8 cellular contexts compared by ENCODE assay signal in genomic region chr10:98414578-98414931, GRCh38. TPM values are rescaled to one million over a fixed set of nuclear protein-coding genes. Genes with fewer than 3 reads are reported as not detected.
DNase-seq lines count a peak whose midpoint lies in the region; ATAC-seq and TF ChIP-seq lines count a peak whose summit lies in the region.

No MANE protein-coding gene starts in this region.

- H3K4me1 ChIP-seq in Caco-2 = peaks cover 5% of the 10 kb centered on the region
- peaks cover 0 to 6% (median 3%) of the 10 kb centered on the region in 4 donors for H3K4me1 ChIP-seq in Peyer's patch
- peaks cover 7 to 15% of the 10 kb centered on the region in 2 donors for H3K4me1 ChIP-seq in esophagus (ENCODE audit: control insufficient read depth in 2 of 2, insufficient read depth in 2 of 2, low read length in 1 of 2)
- peaks cover 19% of the 10 kb centered on the region for H3K4me1 ChIP-seq in ovary (ENCODE audit: insufficient read depth)

- peak overlapping the region; percentile 89 for H3K27ac Mint-ChIP-seq in Caco-2 (ENCODE audit: unreplicated experiment)

- no peak for ATAC-seq in HG02642 (IDR thresholded peaks at IDR 0.05; ENCODE audit: poor library complexity, unreplicated experiment)

- no peaks in the 10 kb centered on the region for H3K27me3 Mint-ChIP-seq in Caco-2 (ENCODE audit: insufficient read depth, unreplicated experiment)

- peak overlapping the region; percentile 55 to 73 (median 68) for H3K27ac ChIP-seq in Peyer's patch
- peak overlapping the region; percentile 57 to 67 for H3K27ac ChIP-seq in esophagus (ENCODE audit: low read depth in 2 of 2, low read length in 1 of 2)
- H3K27ac ChIP-seq in ovary = peak overlapping the region in 1 of 2 donors; percentile 61

- H3K36me3 ChIP-seq in Caco-2 (ENCODE audit: control insufficient read depth, insufficient read depth, low read length) (no peaks in the 10 kb centered on the region), Peyer's patch (peaks cover 0 to 31% (median 0%) of the 10 kb centered on the region in 3 donors), esophagus (ENCODE audit: control insufficient read depth in 2 of 2, insufficient read depth in 2 of 2, low read length in 1 of 2) (peaks cover 11 to 19% of the 10 kb centered on the region in 2 donors), ovary (no peaks in the 10 kb centered on the region)

- 31 to 63% methylated on average over 2 to 3 of the region's 3 CpGs for WGBS in esophagus, 2 donors
- 23 to 27% (median 27%) methylated on average over 3 of the region's 3 CpGs for WGBS in ovary, 3 donors

- TF ChIP-seq CTCF in Caco-2 (IDR thresholded peaks at IDR 0.05; ENCODE audit: insufficient read depth in 1 of 2, low read depth in 1 of 2, low read length in 1 of 2, severe bottlenecking in 1 of 2, unreplicated experiment in 1 of 2) (no peak), Peyer's patch (IDR thresholded peaks at IDR 0.05) (no peak), ovary (IDR thresholded peaks at IDR 0.05) (no peak)

- H3K27me3 ChIP-seq in Caco-2 (replicated peaks; ENCODE audit: control insufficient read depth, insufficient read depth, low read length) = no peaks in the 10 kb centered on the region
- H3K27me3 ChIP-seq in Peyer's patch = no peaks in the 10 kb centered on the region
- no peaks in the 10 kb centered on the region for H3K27me3 ChIP-seq in esophagus (ENCODE audit: control insufficient read depth in 1 of 2, insufficient read depth in 2 of 2, low read length in 2 of 2)
- no peaks in the 10 kb centered on the region for H3K27me3 ChIP-seq in ovary

- no peaks in the 10 kb centered on the region for H3K36me3 Mint-ChIP-seq in Caco-2 (ENCODE audit: insufficient read depth, unreplicated experiment)

- no peaks in the 10 kb centered on the region for H3K9me3 ChIP-seq in Caco-2
- H3K9me3 ChIP-seq in Peyer's patch = no peaks in the 10 kb centered on the region
- H3K9me3 ChIP-seq in esophagus (ENCODE audit: control insufficient read depth in 2 of 2, insufficient read depth in 1 of 2, low read depth in 1 of 2, low read length in 1 of 2) = no peaks in the 10 kb centered on the region
- H3K9me3 ChIP-seq in ovary = no peaks in the 10 kb centered on the region

- DNase-seq in Caco-2 (no peak), Peyer's patch (no peak), ovary (peak in 1 of 5 donors; percentile 29), OCI-M2 (lab: John Stamatoyannopoulos, UW; ENCODE audit: unreplicated experiment) (no peak), activated gamma-delta T cell treated with Interleukin-2 at 50 U/mL for 16 hours (no peak), NOMO-1 treated with DMSO at 0.1 percent for 48 hours (lab: John Stamatoyannopoulos, UW; ENCODE audit: unreplicated experiment) (no peak)

- TF ChIP-seq POLR2A in Peyer's patch (IDR thresholded peaks at IDR 0.05) (no peak), ovary (IDR thresholded peaks at IDR 0.05) (no peak)

- H3K4me3 ChIP-seq in Caco-2 (ENCODE audit: low read depth, low read length) (peak overlapping the region; percentile 54), Peyer's patch (peak overlapping the region; percentile 26 to 57 (median 46)), esophagus (ENCODE audit: low read depth in 1 of 2, low read length in 2 of 2) (peak overlapping the region; percentile 41 to 55), ovary (peak overlapping the region; percentile 63)

- H3K4me1 Mint-ChIP-seq in Caco-2 (ENCODE audit: low read depth, unreplicated experiment) = no peaks in the 10 kb centered on the region

- CTCF ChIA-PET in Caco-2 (lab: Charles Lee) = interaction anchor here (1.4 kb wide), 1 partner anchor 9 kb away, joined by 3 read pairs; no protein-coding TSS in a partner anchor

- intact Hi-C loops in Caco-2 (cut with micrococcal nuclease; ENCODE audit: unreplicated experiment) = loop anchor here (10.0 kb wide), 1 partner anchor 150 kb away; the partner anchor contains the start of gene LOXL4
- intact Hi-C loops in ovary (cut with DNase I) = no loop called here

- H3K4me3 Mint-ChIP-seq in Caco-2 (ENCODE audit: unreplicated experiment) = peak overlapping the region; percentile 83

- TSS peak; percentile 53 for BruUV-seq in Caco-2 (replicated peaks; lab: Mats Ljungman, UMichigan)

- POLR2A ChIA-PET in Caco-2 (lab: Charles Lee) = no interaction called here

- H3K9me3 Mint-ChIP-seq in Caco-2 (ENCODE audit: unreplicated experiment) = no peaks in the 10 kb centered on the region

- TF ChIP-seq EP300 in ovary (IDR thresholded peaks at IDR 0.05) = no peak

RNA-seq across cellular contexts. Expression of gene PYROXD2, which starts 0.4 kb away (rescaled TPM):
- total RNA-seq in Caco-2 (2022) (2.2 and 4.9 TPM in 2 replicates), Peyer's patch (10 to 100 TPM in 2 of 4 donors, 1 to 10 TPM in 2; 7.0 to 23.1 (median 11.5) TPM), ovary (10 to 100 TPM in 5 of 7 donors, 1 to 10 TPM in 2; 4.6 to 14.1 (median 10.3) TPM)
- polyA plus RNA-seq in esophagus (1 to 10 TPM; 1.2 to 3.9 TPM), ovary (1 to 10 TPM; 8.8 to 8.9 TPM)

RNA-seq across cellular contexts. Expression of gene HPS1, which starts 32.2 kb away (rescaled TPM):
- total RNA-seq in Caco-2 (2022) (39.9 and 51.9 TPM in 2 replicates), Peyer's patch (100 to 1,000 TPM; 109 to 221 (median 136) TPM), ovary (10 to 100 TPM; 32.1 to 56.8 (median 44.0) TPM)
- polyA plus RNA-seq in esophagus (10 to 100 TPM; 20.4 to 24.6 TPM), ovary (10 to 100 TPM; 33.0 to 36.3 TPM)
